In genomic region chr3:8324727-8325126, GRCh38 we compare ENCODE assay signal across 8 cellular contexts.
DNase-seq lines count a peak whose midpoint lies in the region; ATAC-seq, FAIRE-seq and TF ChIP-seq lines count a peak whose summit lies in the region.

No MANE protein-coding gene starts in this region.

- TF ChIP-seq CTCF in A549 (IDR thresholded peaks at IDR 0.05) (peak; percentile 52), mammary epithelial cell (conservative IDR thresholded peaks at IDR 0.05 in 1 of 2, IDR thresholded peaks at IDR 0.05 in 1 of 2; ENCODE audit: extremely low read depth in 1 of 2, insufficient read depth in 1 of 2, low read depth in 1 of 2, low read length in 2 of 2) (peak; percentile 50 to 70), right lobe of liver (IDR thresholded peaks at IDR 0.05) (peak; percentile 26 to 48 (median 34)), stomach (IDR thresholded peaks at IDR 0.05) (peak in 2 of 7 experiments; percentile 9 to 24)

- intact Hi-C loops in mammary epithelial cell (cut with micrococcal nuclease) (loop anchor here (1.0 to 5.0 kb wide), 3 partner anchors 93 to 298 kb away; no protein-coding TSS in a partner anchor), right lobe of liver (cut with DNase I) (no loop called here), stomach (cut with DNase I; ENCODE audit: low total_unique reads) (no loop called here)

- no peaks in the 10 kb centered on the region for H3K36me3 ChIP-seq in mammary epithelial cell (ENCODE audit: insufficient read depth, low read length)
- H3K36me3 ChIP-seq in right lobe of liver = no peaks in the 10 kb centered on the region
- H3K36me3 ChIP-seq in stomach = no peaks in the 10 kb centered on the region

- H4K20me1 ChIP-seq in mammary epithelial cell (ENCODE audit: insufficient read depth, low read length) = no peaks in the 10 kb centered on the region

- H3K4me1 ChIP-seq in A549 (0 out of 3 replicates have a peak, but pooled peaks cover 7% of the 10 kb centered on the region), mammary epithelial cell (ENCODE audit: insufficient read depth, low read length) (peaks cover 10% of the 10 kb centered on the region), right lobe of liver (no peaks in the 10 kb centered on the region), stomach (no peaks in the 10 kb centered on the region)

- H3K27ac ChIP-seq in A549 = no peak overlapping the region
- no peak overlapping the region for H3K27ac ChIP-seq in mammary epithelial cell (ENCODE audit: insufficient read depth, low read depth, low read length)
- no peak overlapping the region for H3K27ac ChIP-seq in right lobe of liver
- no peak overlapping the region for H3K27ac ChIP-seq in stomach

- no peak overlapping the region for H3K4me2 ChIP-seq in A549
- H3K4me2 ChIP-seq in mammary epithelial cell (ENCODE audit: insufficient read depth, low read depth, low read length) = no peak overlapping the region

- TF ChIP-seq RAD21 in A549 (conservative IDR thresholded peaks at IDR 0.05 in 1 of 2, IDR thresholded peaks at IDR 0.05 in 1 of 2) = peak; percentile 52 to 77

- H3K4me3 ChIP-seq in A549 = no peak overlapping the region
- no peak overlapping the region for H3K4me3 ChIP-seq in mammary epithelial cell (replicated peaks in 1 of 3; ENCODE audit: insufficient read depth in 1 of 3, low read depth in 2 of 3, low read length in 3 of 3)
- H3K4me3 ChIP-seq in right lobe of liver = no peak overlapping the region
- H3K4me3 ChIP-seq in stomach = no peak overlapping the region

- WGBS in A549 (ENCODE audit: missing lambda C conversion rate) = 10% methylated on average over 3 of the region's 3 CpGs
- WGBS in mammary epithelial cell (ENCODE audit: low coverage, missing lambda C conversion rate) = 87% methylated on average over 3 of the region's 3 CpGs
- WGBS in right lobe of liver (ENCODE audit: insufficient coverage, low coverage, low lambda C conversion rate, missing lambda C conversion rate) = 72% methylated on average over 3 of the region's 3 CpGs
- WGBS in stomach, 5 donors = 74 to 85% (median 77%) methylated on average over 3 of the region's 3 CpGs

- in situ Hi-C loops in mammary epithelial cell (cut with MboI; ENCODE audit: low sequenced_read_pairs in 2 of 2) = no loop called here

- peak; percentile 97 to 100 for ATAC-seq in A549
- ATAC-seq in GM18505 (IDR thresholded peaks at IDR 0.05; ENCODE audit: unreplicated experiment) = peak; percentile 81
- ATAC-seq in HG03354 (IDR thresholded peaks at IDR 0.05; ENCODE audit: poor library complexity, severe bottlenecking, unreplicated experiment) = peak; percentile 69
- ATAC-seq in right lobe of liver = peak; percentile 49 to 78 (median 62)
- no peak for ATAC-seq in HG02610 (IDR thresholded peaks at IDR 0.05; ENCODE audit: unreplicated experiment)

- dilution Hi-C loops in mammary epithelial cell (cut with HindIII; ENCODE audit: low sequenced_read_pairs) = no loop called here

- CTCF ChIA-PET in A549 (lab: Yijun Ruan, JAX) = interaction anchor here (0.5 to 5.0 kb wide), 10 partner anchors 13 to 474 kb away, joined by 3 to 45 read pairs (median 4); no protein-coding TSS in a partner anchor
- CTCF ChIA-PET in mammary epithelial cell (lab: Charles Lee; ENCODE audit: low non-redundant PET) = interaction anchor here (0.6 to 1.6 kb wide), 4 partner anchors 90 to 641 kb away, joined by 3 to 37 read pairs (median 5); no protein-coding TSS in a partner anchor

- TF ChIP-seq POLR2A in A549 (IDR thresholded peaks at IDR 0.05; ENCODE audit: low read length) (no peak), GM18505 (IDR thresholded peaks at IDR 0.05; ENCODE audit: borderline replicate concordance, extremely low read depth, insufficient read depth, insufficient read length) (no peak), right lobe of liver (IDR thresholded peaks at IDR 0.05) (no peak), stomach (IDR thresholded peaks at IDR 0.05) (no peak)

- H3K9ac ChIP-seq in mammary epithelial cell (ENCODE audit: insufficient read depth, low read length) = no peak overlapping the region

- H2AFZ ChIP-seq in mammary epithelial cell (ENCODE audit: low read depth, low read length) = no peak overlapping the region

- H3K27me3 ChIP-seq in mammary epithelial cell (ENCODE audit: insufficient read depth, low read length) (peaks cover 2% of the 10 kb centered on the region), right lobe of liver (no peaks in the 10 kb centered on the region), stomach (no peaks in the 10 kb centered on the region)

- FAIRE-seq in A549 (lab: Jason Lieb, UNC) = no peak

- POLR2A ChIA-PET in A549 (lab: Yijun Ruan, JAX) = no interaction called here

- DNase-seq in A549 (ENCODE audit: low read depth in 1 of 2, low spot score in 1 of 2) = peak; percentile 25 to 55
- peak; percentile 23 for DNase-seq in T-helper 22 cell (ENCODE audit: low read depth)
- peak; percentile 13 for DNase-seq in mammary epithelial cell
- peak in 1 of 3 donors; percentile 32 for DNase-seq in right lobe of liver
- DNase-seq in stomach = peak; percentile 48

- H3K9me3 ChIP-seq in A549 = no peaks in the 10 kb centered on the region
- H3K9me3 ChIP-seq in mammary epithelial cell (replicated peaks; ENCODE audit: insufficient read depth, low read length) = no peaks in the 10 kb centered on the region
- H3K9me3 ChIP-seq in right lobe of liver = no peaks in the 10 kb centered on the region
- no peaks in the 10 kb centered on the region for H3K9me3 ChIP-seq in stomach

- BruUV-seq in mammary epithelial cell (replicated peaks; lab: Mats Ljungman, UMichigan) = no TSS peak

- TF ChIP-seq EP300 in A549 (IDR thresholded peaks at IDR 0.05) (no peak), stomach (IDR thresholded peaks at IDR 0.05) (no peak)

- no peaks in the 10 kb centered on the region for H3K79me2 ChIP-seq in mammary epithelial cell (ENCODE audit: insufficient read depth, low read length)

TF ChIP-seq in A549, 52 proteins besides CTCF, POLR2A, EP300 and RAD21:
- TF ChIP-seq ZC3H11A (IDR thresholded peaks at IDR 0.05) (no peak), MAZ (IDR thresholded peaks at IDR 0.05; ENCODE audit: borderline replicate concordance, low read depth, low read length) (no peak), SMC3 (IDR thresholded peaks at IDR 0.05) (peak; percentile 56; the same call in 2 of the 3 replicates), PHF8 (IDR thresholded peaks at IDR 0.05; ENCODE audit: borderline replicate concordance, low read depth) (no peak), ESRRA (IDR thresholded peaks at IDR 0.05; ENCODE audit: borderline replicate concordance, low read length) (no peak)
